ENCODE assay signal across 9 cellular contexts in genomic region chr19:6360857-6361216, GRCh38. TPM values are rescaled to one million over a fixed set of nuclear protein-coding genes. Genes with fewer than 3 reads are reported as not detected.
DNase-seq lines count a peak whose midpoint lies in the region; ATAC-seq, FAIRE-seq and TF ChIP-seq lines count a peak whose summit lies in the region.
"Not testable (repeated sequence)": the region's sequence is repeated elsewhere in the genome, so short reads cannot be mapped to it uniquely, and the experiment has no call there.
"Had no signal": no experiment of that assay in that cellular context is flagged by ENCODE, and none has a peak within 500 bp of the region (broad histone marks: within the 10 kb centered on the region; RNA-seq: fewer than 3 reads in every experiment).

No MANE protein-coding gene starts in this region.

- peaks cover 13 to 30% of the 10 kb centered on the region in 2 experiments for H3K79me1 ChIP-seq in IMR-90 (ENCODE audit: low read depth in 1 of 2, low read length in 2 of 2)

- peaks cover 15% of the 10 kb centered on the region for H3K79me2 ChIP-seq in keratinocyte (ENCODE audit: control insufficient read depth, insufficient read depth, low read length)

- H3K36me3 ChIP-seq in IMR-90 (ENCODE audit: control insufficient read depth, insufficient read depth, low read length) (peaks cover 13% of the 10 kb centered on the region; the same call in 1 of the 2 replicates), adipocyte (ENCODE audit: control insufficient read depth, insufficient read depth, low read length, severe bottlenecking) (peaks cover 13% of the 10 kb centered on the region), suprapubic skin (peaks cover 25% of the 10 kb centered on the region)
- H3K36me3 ChIP-seq in keratinocyte (ENCODE audit: control insufficient read depth in 2 of 2, extremely low read depth in 1 of 2, insufficient read depth in 2 of 2, low read length in 2 of 2); neutrophil: not testable (repeated sequence)

- H3K23ac ChIP-seq in IMR-90 (ENCODE audit: low read depth, low read length), result not testable (repeated sequence)

- POLR2A ChIA-PET in IMR-90 (lab: Charles Lee; ENCODE audit: unreplicated experiment), result interaction anchor here (2.2 kb wide), 1 partner anchor 12 kb away, joined by 8 read pairs; the partner anchor contains the start of gene ALKBH7

- peak overlapping the region; percentile 22; the same call in 1 of the 2 replicates for H2BK120ac ChIP-seq in IMR-90 (ENCODE audit: low read depth, low read length)

- H3K4me1 Mint-ChIP-seq in CD14-positive monocyte (peaks cover 18% of the 10 kb centered on the region), T-helper 17 cell (peaks cover 14% of the 10 kb centered on the region)
- not testable (repeated sequence) for H3K4me1 Mint-ChIP-seq in endothelial cell (ENCODE audit: unreplicated experiment)

- not testable (repeated sequence) for H4K20me1 ChIP-seq in IMR-90 (ENCODE audit: insufficient read depth, low read length); keratinocyte (ENCODE audit: control insufficient read depth, extremely low read depth, insufficient read depth, low read length)

- H2AK9ac ChIP-seq in IMR-90 (replicated peaks; ENCODE audit: low read depth, low read length, poor library complexity), result not testable (repeated sequence)

- not testable (repeated sequence) for H4K5ac ChIP-seq in IMR-90 (ENCODE audit: low read depth, low read length)

- H4K91ac ChIP-seq in IMR-90 (ENCODE audit: insufficient read depth, low read depth, low read length), result 0 out of 2 replicates have a peak overlapping the region, but pooled peaks have one; percentile 28

- H3K56ac ChIP-seq in IMR-90 (ENCODE audit: extremely low read depth, insufficient read depth, low read length), result not testable (repeated sequence)

- not testable (repeated sequence) for H2BK20ac ChIP-seq in IMR-90 (ENCODE audit: low read depth, low read length)

- BruUV-seq in IMR-90 (replicated peaks; lab: Mats Ljungman, UMichigan), result not testable (repeated sequence)

- dilution Hi-C loops in IMR-90 (cut with HindIII; ENCODE audit: low sequenced_read_pairs, unreplicated experiment); keratinocyte (cut with MboI; ENCODE audit: extremely low pct_ligation_motif_present, low sequenced_read_pairs): not testable (repeated sequence)

- not testable (repeated sequence) for ATAC-seq in IMR-90 (ENCODE audit: low read depth); T-helper 17 cell

- H3K4me3 Mint-ChIP-seq in CD14-positive monocyte (peak overlapping the region; percentile 42 to 83), T-helper 17 cell (peak overlapping the region; percentile 98), endothelial cell (ENCODE audit: unreplicated experiment) (peak overlapping the region; percentile 93)

- not testable (repeated sequence) for H3K14ac ChIP-seq in IMR-90 (replicated peaks; ENCODE audit: low read depth, low read length)

- H3K4me1 ChIP-seq in IMR-90 (ENCODE audit: control insufficient read depth, insufficient read depth, low read length); adipocyte (ENCODE audit: control insufficient read depth, insufficient read depth, low read length); keratinocyte (ENCODE audit: control insufficient read depth, extremely low read depth, insufficient read depth, low read length): not testable (repeated sequence)
- H3K4me1 ChIP-seq in neutrophil (ENCODE audit: control insufficient read depth in 1 of 2, insufficient read depth in 1 of 2, low read depth in 1 of 2, low read length in 1 of 2) (peaks cover 19 to 22% of the 10 kb centered on the region in 2 experiments), suprapubic skin (peaks cover 18% of the 10 kb centered on the region)

- H4K8ac ChIP-seq in IMR-90 (ENCODE audit: low read depth in 2 of 2, low read length in 2 of 2), result peak overlapping the region in 1 of 2 experiments; percentile 78; a peak in 1 of 4 replicates

- TF ChIP-seq RAD21 in IMR-90 (IDR thresholded peaks at IDR 0.05; ENCODE audit: low read length), result not testable (repeated sequence)

- H3K9me3 Mint-ChIP-seq in CD14-positive monocyte; endothelial cell (ENCODE audit: unreplicated experiment): not testable (repeated sequence)

- not testable (repeated sequence) for H2BK15ac ChIP-seq in IMR-90 (ENCODE audit: low read depth, low read length)

- not testable (repeated sequence) for H3K9ac ChIP-seq in IMR-90 (ENCODE audit: low read depth, low read length)
- H3K9ac ChIP-seq in adipocyte (ENCODE audit: low read length), result peak overlapping the region; percentile 90
- peak overlapping the region; percentile 72 for H3K9ac ChIP-seq in keratinocyte (ENCODE audit: control insufficient read depth, extremely low read depth, insufficient read depth, low read length)

- not testable (repeated sequence) for H2AFZ ChIP-seq in IMR-90 (replicated peaks; ENCODE audit: low read length, poor library complexity)
- peak overlapping the region; percentile 65 for H2AFZ ChIP-seq in keratinocyte (ENCODE audit: control insufficient read depth, low read length)

- not testable (repeated sequence) for DNase-seq in CD14-positive monocyte (ENCODE audit: low spot score); IMR-90; T-helper 17 cell; adipocyte (ENCODE audit: low read depth); endothelial cell (ENCODE audit: low spot score); keratinocyte (ENCODE audit: low read depth, low spot score); suprapubic skin (ENCODE audit: low spot score in 2 of 2)

- intact Hi-C loops in CD14-positive monocyte (cut with micrococcal nuclease); IMR-90 (cut with micrococcal nuclease): not testable (repeated sequence)

- TF ChIP-seq POLR2A in IMR-90 (IDR thresholded peaks at IDR 0.05; ENCODE audit: low read depth, low read length); suprapubic skin (IDR thresholded peaks at IDR 0.05): not testable (repeated sequence)

- H3K4ac ChIP-seq in IMR-90 (ENCODE audit: low read depth, low read length), result peak overlapping the region; percentile 61; the same call in 1 of the 2 replicates

- not testable (repeated sequence) for H3K27me3 ChIP-seq in IMR-90 (ENCODE audit: control insufficient read depth, insufficient read depth, low read length); adipocyte (replicated peaks; ENCODE audit: control insufficient read depth, insufficient read depth, low read length); keratinocyte (ENCODE audit: control insufficient read depth, extremely low read depth, insufficient read depth, low read length); neutrophil; suprapubic skin

- not testable (repeated sequence) for H3K9me1 ChIP-seq in IMR-90 (ENCODE audit: insufficient read depth, low read length); keratinocyte (ENCODE audit: control insufficient read depth, extremely low read depth, insufficient read depth, low read length)

- H3K4me3 ChIP-seq in IMR-90 (ENCODE audit: insufficient read depth, low read depth, low read length) (peak overlapping the region; percentile 18; the same call in 1 of the 2 replicates), adipocyte (ENCODE audit: low read length) (peak overlapping the region; percentile 86), keratinocyte (ENCODE audit: control insufficient read depth in 2 of 3, extremely low read depth in 1 of 3, insufficient read depth in 2 of 3, low read depth in 1 of 3, low read length in 3 of 3) (peak overlapping the region; percentile 71 to 97 (median 73)), neutrophil (ENCODE audit: low read depth in 1 of 2, low read length in 1 of 2) (peak overlapping the region; percentile 80 to 99), suprapubic skin (peak overlapping the region; percentile 80)

- not testable (repeated sequence) for TF ChIP-seq EP300 in suprapubic skin (IDR thresholded peaks at IDR 0.05)

- not testable (repeated sequence) for H3K9me3 ChIP-seq in IMR-90 (ENCODE audit: control insufficient read depth, insufficient read depth, low read length); T-helper 17 cell (ENCODE audit: control insufficient read depth, low read length, poor library complexity, severe bottlenecking); adipocyte (ENCODE audit: control insufficient read depth, low read length); keratinocyte (ENCODE audit: control insufficient read depth, low read depth, low read length); neutrophil; suprapubic skin

- H3K18ac ChIP-seq in IMR-90 (ENCODE audit: low read depth, low read length), result not testable (repeated sequence)

- WGBS in IMR-90 (ENCODE audit: extremely low coverage in 2 of 2, insufficient read length in 1 of 2), 2 experiments, result 97% methylated on average over 7 of the region's 10 CpGs; no CpG with 5 or more reads in 1 of the 2 experiments
- WGBS in suprapubic skin, result 96% methylated on average over 10 of the region's 10 CpGs

- CTCF ChIA-PET in IMR-90 (lab: Yijun Ruan, JAX), result not testable (repeated sequence)

- not testable (repeated sequence) for H3K27me3 Mint-ChIP-seq in CD14-positive monocyte (ENCODE audit: low read depth in 3 of 3); T-helper 17 cell; endothelial cell (ENCODE audit: unreplicated experiment)

- FAIRE-seq in keratinocyte (lab: Jason Lieb, UNC), result not testable (repeated sequence)

- in situ Hi-C loops in IMR-90 (cut with MboI; ENCODE audit: low sequenced_read_pairs), result not testable (repeated sequence)

- not testable (repeated sequence) for H2BK5ac ChIP-seq in IMR-90 (ENCODE audit: low read depth, low read length, poor library complexity, severe bottlenecking)

- peaks cover 16 to 22% of the 10 kb centered on the region in 2 donors for H3K36me3 Mint-ChIP-seq in CD14-positive monocyte
- not testable (repeated sequence) for H3K36me3 Mint-ChIP-seq in T-helper 17 cell (ENCODE audit: low read depth); endothelial cell (ENCODE audit: low read depth, unreplicated experiment)

- H3K27ac ChIP-seq in IMR-90 (ENCODE audit: insufficient read depth, low read length); keratinocyte (ENCODE audit: control insufficient read depth, insufficient read depth, low read length); suprapubic skin: not testable (repeated sequence)
- H3K27ac ChIP-seq in neutrophil, result peak overlapping the region; percentile 70

- not testable (repeated sequence) for H2AK5ac ChIP-seq in IMR-90 (ENCODE audit: low read depth, low read length)

- H3K4me2 ChIP-seq in IMR-90 (ENCODE audit: low read depth, low read length); keratinocyte (ENCODE audit: control insufficient read depth, extremely low read depth, insufficient read depth, low read depth, low read length): not testable (repeated sequence)

- not testable (repeated sequence) for TF ChIP-seq CTCF in CD14-positive monocyte (IDR thresholded peaks at IDR 0.05); IMR-90 (conservative IDR thresholded peaks at IDR 0.05; ENCODE audit: low read depth, low read length); endothelial cell (IDR thresholded peaks at IDR 0.05; ENCODE audit: unreplicated experiment); keratinocyte (optimal IDR thresholded peaks at IDR 0.05 in 1 of 3, IDR thresholded peaks at IDR 0.05 in 1 of 3, conservative IDR thresholded peaks at IDR 0.05 in 1 of 3; ENCODE audit: extremely low read depth in 1 of 3, insufficient read depth in 2 of 3, low read length in 3 of 3); neutrophil (IDR thresholded peaks at IDR 0.05); suprapubic skin (IDR thresholded peaks at IDR 0.05)

- H3K27ac Mint-ChIP-seq in CD14-positive monocyte, result peak overlapping the region in 3 of 7 donors; percentile 43 to 87 (median 45)
- peak overlapping the region; percentile 45 for H3K27ac Mint-ChIP-seq in T-helper 17 cell
- H3K27ac Mint-ChIP-seq in endothelial cell (ENCODE audit: unreplicated experiment), result not testable (repeated sequence)

RNA-seq across cellular contexts. Expression of gene CLPP, which starts 0.5 kb away (rescaled TPM):
- polyA plus RNA-seq in CD14-positive monocyte (10 to 100 TPM; 52.4 to 53.2 TPM), IMR-90 (2012; rRNA removed) (103 and 130 TPM in 2 replicates), keratinocyte (46.8 to 54.3 TPM (median 52.8 TPM) in 3 replicates)
- total RNA-seq in IMR-90 (2012; rRNA removed) (42.3 and 48.0 TPM in 2 replicates), T-helper 17 cell (10 to 100 TPM; 75.9 to 82.7 TPM), endothelial cell (ENCODE audit: unreplicated experiment) (105 TPM), suprapubic skin (10 to 100 TPM; 48.7 to 75.0 (median 72.0) TPM)
- 114 and 248 TPM in 2 replicates for polyA plus RNA-seq in IMR-90 (2012; cell fraction: cytosol; rRNA removed)
- 61.3 and 140 TPM in 2 replicates for polyA plus RNA-seq in IMR-90 (2012; cell fraction: nucleus; rRNA removed; ENCODE audit: low replicate concordance)
- 37.4 TPM for polyA plus RNA-seq in keratinocyte (2011; ENCODE audit: low read depth)
- 44.9 and 92.9 TPM in 2 replicates for polyA plus RNA-seq in keratinocyte (2011; cell fraction: cytosol; rRNA removed)
- polyA plus RNA-seq in keratinocyte (2011; cell fraction: nucleus; rRNA removed), result 22.4 and 33.1 TPM in 2 replicates
- 41.8 and 73.0 TPM in 2 replicates for polyA plus RNA-seq in keratinocyte (2012; ENCODE audit: low replicate concordance)
- 23.5 to 87.9 TPM (median 23.8 TPM) in 3 replicates for polyA minus RNA-seq in keratinocyte
- 64.8 TPM for polyA minus RNA-seq in keratinocyte (2011; cell fraction: cytosol; rRNA and poly(A)+ RNA removed)
- polyA minus RNA-seq in keratinocyte (2011; cell fraction: nucleus; rRNA and poly(A)+ RNA removed), result 8.5 and 13.8 TPM in 2 replicates

RNA-seq across cellular contexts. Expression of gene ALKBH7, which starts 11.8 kb away (rescaled TPM):
- 100 to 1,000 TPM in 1 of 2 donors, 10 to 100 TPM in 1; 86.0 to 109 TPM for polyA plus RNA-seq in CD14-positive monocyte
- 9.3 and 10.3 TPM in 2 replicates for total RNA-seq in IMR-90 (2012; rRNA removed)
- polyA plus RNA-seq in IMR-90 (2012; rRNA removed), result 22.5 and 33.0 TPM in 2 replicates
- polyA plus RNA-seq in IMR-90 (2012; cell fraction: cytosol; rRNA removed), result 22.7 and 47.7 TPM in 2 replicates
- 17.6 and 30.9 TPM in 2 replicates for polyA plus RNA-seq in IMR-90 (2012; cell fraction: nucleus; rRNA removed; ENCODE audit: low replicate concordance)
- total RNA-seq in T-helper 17 cell, result 10 to 100 TPM; 44.1 to 47.6 TPM
- total RNA-seq in endothelial cell (ENCODE audit: unreplicated experiment), result 66.8 TPM
- polyA plus RNA-seq in keratinocyte, result 9.5 to 18.9 TPM (median 9.8 TPM) in 3 replicates
- 4.2 TPM for polyA plus RNA-seq in keratinocyte (2011; ENCODE audit: low read depth)
- 3.6 and 14.4 TPM in 2 replicates for polyA plus RNA-seq in keratinocyte (2011; cell fraction: cytosol; rRNA removed)
- 4.6 and 6.5 TPM in 2 replicates for polyA plus RNA-seq in keratinocyte (2011; cell fraction: nucleus; rRNA removed)
- 23.1 and 28.1 TPM in 2 replicates for polyA plus RNA-seq in keratinocyte (2012; ENCODE audit: low replicate concordance)
- 1.8 to 7.3 TPM (median 5.7 TPM) in 3 replicates for polyA minus RNA-seq in keratinocyte
- polyA minus RNA-seq in keratinocyte (2011; cell fraction: cytosol; rRNA and poly(A)+ RNA removed), result 27.0 TPM
- polyA minus RNA-seq in keratinocyte (2011; cell fraction: nucleus; rRNA and poly(A)+ RNA removed), result 3.4 and 3.5 TPM in 2 replicates
- total RNA-seq in suprapubic skin, result 10 to 100 TPM; 34.1 to 74.4 (median 56.9) TPM

RNA-seq across cellular contexts. Expression of gene PSPN, which starts 14.9 kb away (rescaled TPM):
- under 1 TPM; 0.10 to 0.13 TPM for polyA plus RNA-seq in CD14-positive monocyte
- 0.54 and 0.56 TPM in 2 replicates for total RNA-seq in IMR-90 (2012; rRNA removed)
- polyA plus RNA-seq in IMR-90 (2012; rRNA removed), result 0.34 and 0.37 TPM in 2 replicates
- polyA plus RNA-seq in IMR-90 (2012; cell fraction: cytosol; rRNA removed), result 0.24 and 0.30 TPM in 2 replicates
- polyA plus RNA-seq in IMR-90 (2012; cell fraction: nucleus; rRNA removed; ENCODE audit: low replicate concordance), result 0.46 and 0.65 TPM in 2 replicates
- 1 to 10 TPM; 1.3 to 1.5 TPM for total RNA-seq in T-helper 17 cell
- 4.6 TPM for total RNA-seq in endothelial cell (ENCODE audit: unreplicated experiment)
- polyA plus RNA-seq in keratinocyte, result 0.33 to 0.50 TPM (median 0.36 TPM) in 3 replicates
- 0.74 TPM for polyA plus RNA-seq in keratinocyte (2011; ENCODE audit: low read depth)
- 0.46 and 0.60 TPM in 2 replicates for polyA plus RNA-seq in keratinocyte (2011; cell fraction: cytosol; rRNA removed)
- 1.0 and 1.2 TPM in 2 replicates for polyA plus RNA-seq in keratinocyte (2011; cell fraction: nucleus; rRNA removed)
- polyA plus RNA-seq in keratinocyte (2012; ENCODE audit: low replicate concordance), result 0.78 and 0.96 TPM in 2 replicates
- 0.73 to 1.0 TPM (median 0.90 TPM) in 3 replicates for polyA minus RNA-seq in keratinocyte
- not detected for polyA minus RNA-seq in keratinocyte (2011; cell fraction: cytosol; rRNA and poly(A)+ RNA removed)
- polyA minus RNA-seq in keratinocyte (2011; cell fraction: nucleus; rRNA and poly(A)+ RNA removed), result 0.32 and 0.62 TPM in 2 replicates
- 1 to 10 TPM in 3 of 4 donors, under 1 TPM in 1; 0.40 to 1.8 (median 1.4) TPM for total RNA-seq in suprapubic skin

RNA-seq across cellular contexts. Expression of gene ACER1, which starts 27.4 kb away (rescaled TPM):
- polyA plus RNA-seq in CD14-positive monocyte (not detected), IMR-90 (2012; rRNA removed) (0.11 TPM in 1 of 2 replicates, not detected in the other), keratinocyte (0.38 to 0.66 TPM (median 0.39 TPM) in 3 replicates)
- total RNA-seq in IMR-90 (2012; rRNA removed) (not detected in 2 replicates), T-helper 17 cell (1 to 10 TPM in 1 of 2 donors, under 1 TPM in 1; 0.99 to 1.5 TPM), endothelial cell (ENCODE audit: unreplicated experiment) (not detected), suprapubic skin (10 to 100 TPM; 22.2 to 81.4 (median 51.8) TPM)
- 0.04 TPM in 1 of 2 replicates, not detected in the other for polyA plus RNA-seq in IMR-90 (2012; cell fraction: cytosol; rRNA removed)
- polyA plus RNA-seq in IMR-90 (2012; cell fraction: nucleus; rRNA removed; ENCODE audit: low replicate concordance), result 0.08 TPM in 1 of 2 replicates, not detected in the other
- 2.2 TPM for polyA plus RNA-seq in keratinocyte (2011; ENCODE audit: low read depth)
- polyA plus RNA-seq in keratinocyte (2011; cell fraction: cytosol; rRNA removed), result 0.21 and 0.28 TPM in 2 replicates
- polyA plus RNA-seq in keratinocyte (2011; cell fraction: nucleus; rRNA removed), result 0.75 and 1.0 TPM in 2 replicates
- polyA plus RNA-seq in keratinocyte (2012; ENCODE audit: low replicate concordance), result 0.17 and 12.2 TPM in 2 replicates
- polyA minus RNA-seq in keratinocyte, result 0.90 to 1.0 TPM (median 0.92 TPM) in 3 replicates
- not detected for polyA minus RNA-seq in keratinocyte (2011; cell fraction: cytosol; rRNA and poly(A)+ RNA removed)
- 0.54 and 1.1 TPM in 2 replicates for polyA minus RNA-seq in keratinocyte (2011; cell fraction: nucleus; rRNA and poly(A)+ RNA removed)
- total RNA-seq: pulmonary artery endothelial cell had no signal

RNA-seq across cellular contexts. Expression of gene GTF2F1, which starts 32.1 kb away (rescaled TPM):
- polyA plus RNA-seq in CD14-positive monocyte, result 10 to 100 TPM in 1 of 2 donors, 1 to 10 TPM in 1; 9.4 to 13.2 TPM
- total RNA-seq in IMR-90 (2012; rRNA removed), result 43.7 and 53.0 TPM in 2 replicates
- 50.4 and 51.4 TPM in 2 replicates for polyA plus RNA-seq in IMR-90 (2012; rRNA removed)
- 29.9 and 54.5 TPM in 2 replicates for polyA plus RNA-seq in IMR-90 (2012; cell fraction: cytosol; rRNA removed)
- polyA plus RNA-seq in IMR-90 (2012; cell fraction: nucleus; rRNA removed; ENCODE audit: low replicate concordance), result 58.8 and 59.3 TPM in 2 replicates
- total RNA-seq in T-helper 17 cell, result 10 to 100 TPM; 67.2 to 68.7 TPM
- total RNA-seq in endothelial cell (ENCODE audit: unreplicated experiment), result 95.5 TPM
- polyA plus RNA-seq in keratinocyte, result 37.3 to 56.9 TPM (median 39.7 TPM) in 3 replicates
- polyA plus RNA-seq in keratinocyte (2011; ENCODE audit: low read depth), result 54.0 TPM
- 32.2 and 58.0 TPM in 2 replicates for polyA plus RNA-seq in keratinocyte (2011; cell fraction: cytosol; rRNA removed)
- 45.2 and 52.8 TPM in 2 replicates for polyA plus RNA-seq in keratinocyte (2011; cell fraction: nucleus; rRNA removed)
- 22.4 and 65.3 TPM in 2 replicates for polyA plus RNA-seq in keratinocyte (2012; ENCODE audit: low replicate concordance)
- polyA minus RNA-seq in keratinocyte, result 30.8 to 37.4 TPM (median 32.0 TPM) in 3 replicates
- polyA minus RNA-seq in keratinocyte (2011; cell fraction: cytosol; rRNA and poly(A)+ RNA removed), result 48.9 TPM
- polyA minus RNA-seq in keratinocyte (2011; cell fraction: nucleus; rRNA and poly(A)+ RNA removed), result 12.3 and 15.9 TPM in 2 replicates
- total RNA-seq in suprapubic skin, result 10 to 100 TPM; 31.4 to 46.7 (median 39.4) TPM

Comparison
In these comparisons a context has a peak if more than half of its experiments do, and no peak if none do; other contexts are left out.
1. H3K4me3 ChIP-seq: peak in every context shown above with its lines; median percentile 90 in neutrophil; 86 in adipocyte; 80 in suprapubic skin; 73 in keratinocyte; 18 in IMR-90.